16 cellular contexts compared by ENCODE assay signal in genomic region chr5:171102877-171103610, GRCh38.
"Had no signal": no experiment of that assay in that cellular context is flagged by ENCODE, and none has a peak within 500 bp of the region (broad histone marks: within the 10 kb centered on the region; RNA-seq: fewer than 3 reads in every experiment).

No MANE protein-coding gene starts in this region.

- H3K4me3 Mint-ChIP-seq: activated naive CD4-positive, alpha-beta T cell treated with anti-CD3 and anti-CD28 coated beads, Interleukin-2, amount 50 U/mL, for 24 hours; activated T-cell treated with anti-CD3 and anti-CD28 coated beads, Interleukin-2, amount 50 U/mL, for 72 hours; effector memory CD8-positive, alpha-beta T cell; stimulated activated naive CD8-positive, alpha-beta T cell treated with anti-CD3 and anti-CD28 coated beads, Interleukin-15, Interleukin-2, amounts not matched to agents 100 ng/mL and 50 ng/mL, for 24 hours had no signal

- H3K4me1 Mint-ChIP-seq: activated naive CD4-positive, alpha-beta T cell treated with anti-CD3 and anti-CD28 coated beads, Interleukin-2, amount 50 U/mL, for 24 hours had no signal

- H3K27me3 ChIP-seq: ovary, tibial nerve, uterus had no signal

- H3K27me3 Mint-ChIP-seq: activated naive CD4-positive, alpha-beta T cell treated with anti-CD3 and anti-CD28 coated beads, Interleukin-2, amount 50 U/mL, for 24 hours; stimulated activated naive CD8-positive, alpha-beta T cell treated with anti-CD3 and anti-CD28 coated beads, Interleukin-15, Interleukin-2, amounts not matched to agents 100 ng/mL and 50 ng/mL, for 24 hours had no signal

- ATAC-seq: activated T-cell treated with anti-CD3 and anti-CD28 coated beads, Interleukin-2, amount 50 U/mL, for 72 hours; effector memory CD8-positive, alpha-beta T cell; psoas muscle; right cardiac atrium had no signal

- H3K36me3 ChIP-seq: left ventricle myocardium inferior, ovary, tibial nerve, uterus, WERI-Rb-1 had no signal

- DNase-seq: activated CD4-positive, alpha-beta T cell treated with anti-CD3 and anti-CD28 coated beads, Interleukin-2, amount 50 U/mL, for 4 hours; activated gamma-delta T cell; activated T-cell treated with anti-CD3 and anti-CD28 coated beads, Interleukin-2, amount 50 U/mL, for 72 hours; dermis blood vessel endothelial cell; effector memory CD8-positive, alpha-beta T cell; foreskin fibroblast; left ventricle myocardium inferior; mammary epithelial cell; ovary; psoas muscle; uterus; WERI-Rb-1 had no signal

- H3K4me3 ChIP-seq: left ventricle myocardium inferior, ovary, psoas muscle, tibial nerve, uterus had no signal

- H3K9me3 Mint-ChIP-seq: activated naive CD4-positive, alpha-beta T cell treated with anti-CD3 and anti-CD28 coated beads, Interleukin-2, amount 50 U/mL, for 24 hours had no signal

- H3K4me1 ChIP-seq: left ventricle myocardium inferior, psoas muscle, tibial nerve, uterus had no signal

- H3K27ac ChIP-seq: left ventricle myocardium inferior, ovary, psoas muscle, tibial nerve, uterus, WERI-Rb-1 had no signal

- H3K36me3 Mint-ChIP-seq: activated naive CD4-positive, alpha-beta T cell treated with anti-CD3 and anti-CD28 coated beads, Interleukin-2, amount 50 U/mL, for 24 hours had no signal

- H3K27ac Mint-ChIP-seq: activated naive CD4-positive, alpha-beta T cell treated with anti-CD3 and anti-CD28 coated beads, Interleukin-2, amount 50 U/mL, for 24 hours; activated T-cell treated with anti-CD3 and anti-CD28 coated beads, Interleukin-2, amount 50 U/mL, for 72 hours; effector memory CD8-positive, alpha-beta T cell; stimulated activated naive CD8-positive, alpha-beta T cell treated with anti-CD3 and anti-CD28 coated beads, Interleukin-15, Interleukin-2, amounts not matched to agents 100 ng/mL and 50 ng/mL, for 24 hours had no signal

- H3K9me3 ChIP-seq: ovary, psoas muscle had no signal
